In genomic region chr12:14952295-14952995, GRCh38 we compare ENCODE assay signal across 8 cellular contexts. TPM values are rescaled to one million over a fixed set of nuclear protein-coding genes. Genes with fewer than 3 reads are reported as not detected.
A peak's percentile ranks its signal among the peaks of the same experiment; 100 is the strongest.
DNase-seq lines count a peak whose midpoint lies in the region; ATAC-seq lines count a peak whose summit lies in the region.

No MANE protein-coding gene starts in this region.

- H3K27ac ChIP-seq in cingulate gyrus (ENCODE audit: low read depth, low read length) (peak overlapping the region; percentile 2), mesodermal cell (ENCODE audit: low read depth, low read length, severe bottlenecking) (peak overlapping the region; percentile 82)

- DNase-seq in AG20443 (ENCODE audit: low spot score) (peak; percentile 76), OCI-M1 (lab: John Stamatoyannopoulos, UW) (peak; percentile 30), NCI-H2107 (lab: John Stamatoyannopoulos, UW) (no peak), G401 (ENCODE audit: low spot score) (no peak)

- WGBS in mesodermal cell (ENCODE audit: insufficient coverage in 2 of 2), 2 experiments: 90 to 94% methylated on average over 5 to 6 of the region's 8 CpGs

- H3K9me3 ChIP-seq in mesodermal cell (ENCODE audit: control insufficient read depth, low read length): no peaks in the 10 kb centered on the region

- H3K36me3 ChIP-seq in mesodermal cell (ENCODE audit: control insufficient read depth, insufficient read depth, low read length): peaks cover 5% of the 10 kb centered on the region

- in situ Hi-C loops in G401 (cut with HindIII; ENCODE audit: low sequenced_read_pairs): no loop called here

- H3K4me1 ChIP-seq in mesodermal cell (ENCODE audit: control insufficient read depth, insufficient read depth, low read length, poor library complexity, severe bottlenecking): peaks cover 40% of the 10 kb centered on the region

- no peak overlapping the region for H3K4me3 ChIP-seq in mesodermal cell (ENCODE audit: extremely low read depth, insufficient read depth, low read length, poor library complexity, severe bottlenecking)

- ATAC-seq in GM18519 (IDR thresholded peaks at IDR 0.05; ENCODE audit: low FRiP score, unreplicated experiment) (peak; percentile 53), HG03039 (IDR thresholded peaks at IDR 0.05; ENCODE audit: unreplicated experiment) (peak; percentile 48)

RNA-seq across cellular contexts. Expression of gene ARHGDIB, which starts 9.0 kb away (rescaled TPM):
- polyA plus RNA-seq in mesodermal cell (2013, experiment 1 of 2): 77.2 TPM
- 63.5 TPM for polyA plus RNA-seq in mesodermal cell (2013, experiment 2 of 2)
- total RNA-seq in G401 (2014; rRNA removed; shearing (Covaris generic)): not detected in 2 replicates

RNA-seq across cellular contexts. Expression of gene ERP27, which starts 14.1 kb away (rescaled TPM):
- polyA plus RNA-seq in mesodermal cell (2013, experiment 1 of 2): 1.2 TPM
- polyA plus RNA-seq in mesodermal cell (2013, experiment 2 of 2): 0.91 TPM
- not detected in 2 replicates for total RNA-seq in G401 (2014; rRNA removed; shearing (Covaris generic))

RNA-seq across cellular contexts. Expression of gene PDE6H, which starts 20.4 kb away (rescaled TPM):
- polyA plus RNA-seq in mesodermal cell (2013, experiment 1 of 2): not detected
- not detected for polyA plus RNA-seq in mesodermal cell (2013, experiment 2 of 2)
- total RNA-seq in G401 (2014; rRNA removed; shearing (Covaris generic)): not detected in 2 replicates

Comparison
In these comparisons a context has a peak if more than half of its experiments do, and no peak if none do; other contexts are left out.
1. DNase-seq: peak in AG20443 (single experiment) and OCI-M1 (single experiment); none in NCI-H2107 (single experiment) and G401 (single experiment).